In the genomic region with DNA sequence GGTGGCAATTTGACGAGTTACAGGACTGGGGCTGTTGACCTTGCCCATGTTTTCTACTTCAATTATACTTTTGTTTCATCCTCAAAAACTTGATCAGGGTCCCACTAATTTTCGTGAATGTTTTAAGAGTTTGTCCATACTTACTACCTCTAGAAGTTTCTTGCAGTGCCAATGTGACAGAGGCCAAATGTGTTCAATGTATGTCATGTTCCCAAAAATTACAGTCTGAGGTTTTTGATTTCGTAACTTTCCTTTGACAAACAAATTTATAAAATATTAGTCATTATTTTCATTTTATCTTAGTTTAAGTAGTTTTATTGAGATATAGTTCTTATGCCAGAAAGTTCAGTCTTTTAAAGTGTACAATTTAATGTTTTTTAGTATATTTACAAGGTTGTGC, we compare ENCODE assay signal across 16 cellular contexts. TPM values are rescaled to one million over a fixed set of nuclear protein-coding genes. Genes with fewer than 3 reads are reported as not detected.
DNase-seq lines count a peak whose midpoint lies in the region; TF ChIP-seq lines count a peak whose summit lies in the region.
"Had no signal": no experiment of that assay in that cellular context is flagged by ENCODE, and none has a peak within 500 bp of the region (broad histone marks: within the 10 kb centered on the region; RNA-seq: fewer than 3 reads in every experiment).

No MANE protein-coding gene starts in this region.

- no peak overlapping the region for H3K4me3 ChIP-seq in choroid plexus epithelial cell (ENCODE audit: low read depth, low read length)
- no peak overlapping the region for H3K4me3 ChIP-seq in vagina
- H3K4me3 ChIP-seq in brain microvascular endothelial cell (ENCODE audit: low read depth, low read length): no peak overlapping the region
- H3K4me3 ChIP-seq: GM23338, MG63, SJSA1 had no signal

- DNase-seq in HCEC 1CT: peak; percentile 25
- peak; percentile 11 for DNase-seq in choroid plexus epithelial cell (ENCODE audit: low read depth)
- peak; percentile 36 for DNase-seq in iris pigment epithelial cell (ENCODE audit: low read depth)
- no peak for DNase-seq in vagina (ENCODE audit: extremely low spot score in 2 of 2)
- DNase-seq in GM19240 (ENCODE audit: insufficient read length, low spot score): no peak
- DNase-seq in midbrain (lab: John Stamatoyannopoulos, UW): no peak
- DNase-seq in brain microvascular endothelial cell: no peak
- DNase-seq: CD4-positive, alpha-beta memory T cell; DMS79; HFFc6; MG63; NCI-H1092; NCI-H2081 treated with DMSO at 0.1 percent for 48 hours; NCI-H524 had no signal

- peaks cover 15% of the 10 kb centered on the region for H3K4me1 ChIP-seq in vagina
- H3K4me1 ChIP-seq: SJSA1 had no signal

- H3K36me3 ChIP-seq in vagina: peaks cover 0 to 50% of the 10 kb centered on the region in 2 donors
- peaks cover 14% of the 10 kb centered on the region for H3K36me3 ChIP-seq in brain microvascular endothelial cell (replicated peaks)

- in situ Hi-C loops in brain microvascular endothelial cell (cut with HindIII; ENCODE audit: low pct_ligation_motif_present, low sequenced_read_pairs): no loop called here

- H3K27me3 ChIP-seq in vagina (no peaks in the 10 kb centered on the region), brain microvascular endothelial cell (replicated peaks) (no peaks in the 10 kb centered on the region)
- H3K27me3 ChIP-seq: MG63, SJSA1 had no signal

- TF ChIP-seq CTCF in choroid plexus epithelial cell (conservative IDR thresholded peaks at IDR 0.05; ENCODE audit: low read depth, low read length) (no peak), vagina (IDR thresholded peaks at IDR 0.05) (no peak), brain microvascular endothelial cell (IDR thresholded peaks at IDR 0.05; ENCODE audit: low read depth, low read length, missing control alignments) (no peak)

- H3K27ac ChIP-seq in vagina (peak overlapping the region; percentile 16), brain microvascular endothelial cell (no peak overlapping the region)
- H3K27ac ChIP-seq: SJSA1 had no signal

- TF ChIP-seq POLR2A in vagina (IDR thresholded peaks at IDR 0.05): no peak

- intact Hi-C loops in vagina (cut with DNase I): no loop called here

- no peaks in the 10 kb centered on the region for H3K9me3 ChIP-seq in vagina
- H3K9me3 ChIP-seq: MG63, SJSA1 had no signal

RNA-seq across cellular contexts. Expression of a gene that starts 15.3 kb away (rescaled TPM):
- total RNA-seq in vagina: 88.9 TPM

Comparison
In these comparisons a context has a peak if more than half of its experiments do, and no peak if none do; other contexts are left out.
1. DNase-seq: peak in HCEC 1CT (single experiment), choroid plexus epithelial cell (single experiment) and iris pigment epithelial cell (single experiment); none in vagina (0 of 2), GM19240 (single experiment), midbrain (single experiment) and brain microvascular endothelial cell (single experiment).